Comparison of ENCODE assay signal across 1 cellular context in genomic region chr3:157081681-157082210, GRCh38.
A peak's percentile ranks its signal among the peaks of the same experiment; 100 is the strongest.
TF ChIP-seq lines count a peak whose summit lies in the region.

No MANE protein-coding gene starts in this region.

TF ChIP-seq in K562, 482 proteins besides CTCF, POLR2A, EP300 and RAD21 (continued from another document and continues in another):
- no peak for TF ChIP-seq ZBTB49 (CRISPR knock-in tag; IDR thresholded peaks at IDR 0.05; ENCODE audit: borderline replicate concordance)
- TF ChIP-seq BMI1 (IDR thresholded peaks at IDR 0.05; ENCODE audit: low read length), result no peak
- TF ChIP-seq GATAD2B (IDR thresholded peaks at IDR 0.05; ENCODE audit: borderline replicate concordance), result no peak
- TF ChIP-seq MTF1 (CRISPR knock-in tag; IDR thresholded peaks at IDR 0.05; ENCODE audit: borderline replicate concordance), result no peak
- TF ChIP-seq RB1 (IDR thresholded peaks at IDR 0.05; ENCODE audit: low read depth), result peak; percentile 66; the same call in 1 of the 2 replicates
- TF ChIP-seq TAF7 (tag; IDR thresholded peaks at IDR 0.05), result no peak
- no peak for TF ChIP-seq NR2C2 (CRISPR knock-in tag; IDR thresholded peaks at IDR 0.05)
- peak; percentile 18; the same call in 1 of the 2 replicates for TF ChIP-seq NR2C2 (tag; IDR thresholded peaks at IDR 0.05)
- no peak for TF ChIP-seq CREB3L1 (IDR thresholded peaks at IDR 0.05; ENCODE audit: borderline replicate concordance, low read depth)
- peak; percentile 41; the same call in 1 of the 2 replicates for TF ChIP-seq ARID2 (IDR thresholded peaks at IDR 0.05)
- TF ChIP-seq ZNF354B (CRISPR knock-in tag; IDR thresholded peaks at IDR 0.05), result no peak
- no peak for TF ChIP-seq NFRKB (IDR thresholded peaks at IDR 0.05; ENCODE audit: low read depth)
- no peak for TF ChIP-seq NRF1 (conservative IDR thresholded peaks at IDR 0.05 in 1 of 2, IDR thresholded peaks at IDR 0.05 in 1 of 2)
- TF ChIP-seq NR1H2 (CRISPR knock-in tag; IDR thresholded peaks at IDR 0.05), result no peak
- TF ChIP-seq HMGXB4 (CRISPR knock-in tag; IDR thresholded peaks at IDR 0.05), result no peak
- TF ChIP-seq ZNF311 (CRISPR knock-in tag; IDR thresholded peaks at IDR 0.05), result no peak
- TF ChIP-seq IRF9 (tag; IDR thresholded peaks at IDR 0.05), result no peak
- no peak for TF ChIP-seq TEAD2 (tag; IDR thresholded peaks at IDR 0.05)
- TF ChIP-seq ETV6 (IDR thresholded peaks at IDR 0.05; ENCODE audit: borderline replicate concordance in 1 of 2, low read depth in 2 of 2, low read length in 1 of 2), result no peak
- no peak for TF ChIP-seq ETV6 (CRISPR knock-in tag; IDR thresholded peaks at IDR 0.05; ENCODE audit: borderline replicate concordance)
- peak; percentile 60; the same call in 1 of the 2 replicates for TF ChIP-seq RREB1 (CRISPR knock-in tag; IDR thresholded peaks at IDR 0.05)
- no peak for TF ChIP-seq EGR1 (conservative IDR thresholded peaks at IDR 0.05)
- TF ChIP-seq ZNF766 (CRISPR knock-in tag; conservative IDR thresholded peaks at IDR 0.05), result no peak
- no peak for TF ChIP-seq NR4A1 (CRISPR knock-in tag; IDR thresholded peaks at IDR 0.05)
- TF ChIP-seq NR4A1 (tag; IDR thresholded peaks at IDR 0.05), result 0 out of 2 replicates have a peak, but pooled peaks have one; percentile 56
- TF ChIP-seq HLTF (IDR thresholded peaks at IDR 0.05), result no peak
- TF ChIP-seq JUN (IDR thresholded peaks at IDR 0.05; ENCODE audit: borderline replicate concordance, low read depth, low read length), result 0 out of 2 replicates have a peak, but pooled peaks have one; percentile 6
- TF ChIP-seq JUN (CRISPR knock-in tag; IDR thresholded peaks at IDR 0.05; ENCODE audit: borderline replicate concordance), result no peak
- no peak for TF ChIP-seq BCOR (IDR thresholded peaks at IDR 0.05)
- TF ChIP-seq CEBPG (CRISPR knock-in tag; IDR thresholded peaks at IDR 0.05), result no peak
- TF ChIP-seq CEBPG (tag; conservative IDR thresholded peaks at IDR 0.05 in 1 of 2, IDR thresholded peaks at IDR 0.05 in 1 of 2), result no peak
- 0 out of 2 replicates have a peak, but pooled peaks have one; percentile 6 for TF ChIP-seq ARID1B (IDR thresholded peaks at IDR 0.05)
- peak in 1 of 2 experiments; percentile 16; a peak in 1 of 4 replicates for TF ChIP-seq SRF (CRISPR knock-in tag; IDR thresholded peaks at IDR 0.05)
- no peak for TF ChIP-seq MCM7 (IDR thresholded peaks at IDR 0.05)
- no peak for TF ChIP-seq ZNF639 (CRISPR knock-in tag; conservative IDR thresholded peaks at IDR 0.05 in 1 of 2, IDR thresholded peaks at IDR 0.05 in 1 of 2)
- TF ChIP-seq TRIM28 (IDR thresholded peaks at IDR 0.05), result no peak
- TF ChIP-seq USF2 (CRISPR knock-in tag; IDR thresholded peaks at IDR 0.05), result no peak
- TF ChIP-seq ZNF695 (CRISPR knock-in tag; IDR thresholded peaks at IDR 0.05), result no peak
- TF ChIP-seq CBFB (CRISPR knock-in tag; IDR thresholded peaks at IDR 0.05), result no peak
- peak in 1 of 2 experiments; percentile 26; a peak in 1 of 4 replicates for TF ChIP-seq TRIM24 (IDR thresholded peaks at IDR 0.05)
- no peak for TF ChIP-seq E2F4 (CRISPR knock-in tag; IDR thresholded peaks at IDR 0.05; ENCODE audit: low read depth)
- TF ChIP-seq KLF13 (tag; IDR thresholded peaks at IDR 0.05; ENCODE audit: borderline replicate concordance, low read depth), result 0 out of 2 replicates have a peak, but pooled peaks have one; percentile 23
- TF ChIP-seq SREBF2 (CRISPR knock-in tag; IDR thresholded peaks at IDR 0.05), result no peak
- no peak for TF ChIP-seq ARHGAP35 (IDR thresholded peaks at IDR 0.05; ENCODE audit: partially characterized antibody)
- no peak for TF ChIP-seq ZHX1 (conservative IDR thresholded peaks at IDR 0.05; ENCODE audit: low read length)
- no peak for TF ChIP-seq HMGN3 (IDR thresholded peaks at IDR 0.05; ENCODE audit: borderline replicate concordance, extremely low read depth, insufficient read length, low read depth, low read length)
- no peak for TF ChIP-seq PCBP2 (IDR thresholded peaks at IDR 0.05; ENCODE audit: low read depth, low read length, poor library complexity, severe bottlenecking)
- no peak for TF ChIP-seq ZEB2 (IDR thresholded peaks at IDR 0.05)
- TF ChIP-seq RFX7 (CRISPR knock-in tag; IDR thresholded peaks at IDR 0.05), result no peak
